Comparison of ENCODE assay signal across 9 cellular contexts in genomic region chr7:82594665-82595064, GRCh38.
DNase-seq lines count a peak whose midpoint lies in the region; FAIRE-seq and TF ChIP-seq lines count a peak whose summit lies in the region.
"Had no signal": no experiment of that assay in that cellular context is flagged by ENCODE, and none has a peak within 500 bp of the region (broad histone marks: within the 10 kb centered on the region; RNA-seq: fewer than 3 reads in every experiment).

No MANE protein-coding gene starts in this region.

- no peak overlapping the region for H3K4ac ChIP-seq in H1 (replicated peaks; ENCODE audit: insufficient read length, low read depth, low read length)

- peak; percentile 79 for FAIRE-seq in H1 (lab: Jason Lieb, UNC)
- FAIRE-seq: G401.6, K562 had no signal

- H4K8ac ChIP-seq in H1 (ENCODE audit: extremely low read depth, insufficient read depth, low read length): no peak overlapping the region

- WGBS in H1 (ENCODE audit: extremely low coverage in 1 of 2, insufficient coverage in 1 of 2, insufficient read length in 1 of 2, insufficient replicate concordance in 2 of 2, low coverage in 1 of 2, low lambda C conversion rate in 2 of 2, missing lambda C conversion rate in 1 of 2), 2 experiments: 12% methylated on average over 6 of the region's 6 CpGs; no CpG with 5 or more reads in 1 of the 2 experiments

- H4K5ac ChIP-seq in H1 (ENCODE audit: insufficient read length, low read depth, low read length): no peak overlapping the region

- H2BK15ac ChIP-seq in H1 (ENCODE audit: low read length): no peak overlapping the region

- CTCF ChIA-PET in H1 (lab: Charles Lee; ENCODE audit: partially characterized antibody): interaction anchor here (3.3 kb wide), 1 partner anchor 11 kb away, joined by 21 read pairs; no protein-coding TSS in a partner anchor

- H2BK20ac ChIP-seq in H1 (ENCODE audit: low read length): no peak overlapping the region

- H3K4me2 ChIP-seq in H1 (ENCODE audit: insufficient read depth in 1 of 2, low read depth in 2 of 2, low read length in 2 of 2): peak overlapping the region; percentile 29 to 57; a peak in 2 of 4 replicates

- no peaks in the 10 kb centered on the region for H3K36me3 ChIP-seq in H1 (ENCODE audit: control insufficient read depth in 2 of 4, insufficient read depth in 4 of 4, low read length in 3 of 4)

- DNase-seq in NCI-H1092 (lab: John Stamatoyannopoulos, UW): peak; percentile 47
- DNase-seq in NCI-H2227 treated with DMSO at 0.1 percent for 48 hours (lab: John Stamatoyannopoulos, UW): peak; percentile 79
- no peak for DNase-seq in H1 (ENCODE audit: low read depth in 1 of 2, low spot score in 2 of 2)
- peak; percentile 55 for DNase-seq in retina
- no peak for DNase-seq in activated CD4-positive, alpha-beta T cell treated with anti-CD3 and anti-CD28 coated beads, Interleukin-2, amount 50 U/mL, for 4 hours
- DNase-seq in GM19240 (ENCODE audit: insufficient read length, low spot score): no peak
- DNase-seq in NCI-H1436 treated with DMSO at 0.1 percent for 48 hours (lab: John Stamatoyannopoulos, UW): no peak

- peaks cover 0 to 5% (median 1%) of the 10 kb centered on the region in 4 experiments; a peak in 3 of 7 replicates for H3K4me1 ChIP-seq in H1 (replicated peaks in 1 of 4; ENCODE audit: control insufficient read depth in 3 of 4, insufficient read depth in 4 of 4, low read length in 3 of 4)

- no peaks in the 10 kb centered on the region for H3K79me2 ChIP-seq in H1 (ENCODE audit: control insufficient read depth in 1 of 2, insufficient read depth in 2 of 2, low read length in 2 of 2)

- H4K91ac ChIP-seq in H1 (replicated peaks; ENCODE audit: insufficient read length, low read length): no peak overlapping the region

- H2AFZ ChIP-seq in H1 (ENCODE audit: low read length): peak overlapping the region; percentile 70

- H3K79me1 ChIP-seq in H1 (ENCODE audit: low read depth, low read length): no peaks in the 10 kb centered on the region

- no peak overlapping the region for H2AK5ac ChIP-seq in H1 (ENCODE audit: low read depth, low read length)

- H3K23me2 ChIP-seq in H1 (ENCODE audit: low read depth, low read length): no peaks in the 10 kb centered on the region

- no peak overlapping the region for H2BK120ac ChIP-seq in H1 (replicated peaks; ENCODE audit: low read depth, low read length)

- no peak for TF ChIP-seq CTCF in H1 (IDR thresholded peaks at IDR 0.05; ENCODE audit: control extremely low read depth in 1 of 3, insufficient read depth in 1 of 3, low read depth in 1 of 3, low read length in 3 of 3)

- H4K20me1 ChIP-seq in H1 (replicated peaks in 1 of 2; ENCODE audit: control insufficient read depth in 1 of 2, insufficient read depth in 2 of 2, low read length in 2 of 2): no peaks in the 10 kb centered on the region

- TF ChIP-seq EP300 in H1 (IDR thresholded peaks at IDR 0.05; ENCODE audit: borderline replicate concordance in 1 of 2, low read depth in 2 of 2, low read length in 2 of 2): no peak

- H2BK12ac ChIP-seq in H1 (ENCODE audit: low read depth, low read length): no peak overlapping the region

- no peak overlapping the region for H3K9ac ChIP-seq in H1 (replicated peaks in 1 of 4; ENCODE audit: extremely low read depth in 1 of 4, low read depth in 3 of 4, low read length in 3 of 4)

- no peak overlapping the region for H3K18ac ChIP-seq in H1 (ENCODE audit: extremely low read depth, low read length)

- POLR2A ChIA-PET in H1 (lab: Charles Lee; ENCODE audit: partially characterized antibody): no interaction called here

- H3K56ac ChIP-seq in H1 (replicated peaks; ENCODE audit: insufficient read length, low read depth, low read length): no peak overlapping the region

- H2BK5ac ChIP-seq in H1 (ENCODE audit: low read depth, low read length): no peak overlapping the region

- H3K27ac ChIP-seq in H1 (ENCODE audit: low read depth, low read length): peak overlapping the region; percentile 42; the same call in 1 of the 2 replicates

- no peak for TF ChIP-seq POLR2A in H1 (IDR thresholded peaks at IDR 0.05; ENCODE audit: control extremely low read depth in 1 of 2, low read depth in 2 of 2, low read length in 2 of 2)

- no peak overlapping the region for H3K14ac ChIP-seq in H1 (ENCODE audit: insufficient read length)

- peak overlapping the region in 1 of 4 experiments; percentile 37; a peak in 1 of 8 replicates for H3K4me3 ChIP-seq in H1 (ENCODE audit: extremely low read depth in 1 of 4, insufficient read depth in 2 of 4, low read depth in 3 of 4, low read length in 4 of 4)
- H3K4me3 ChIP-seq: K562 had no signal

- H3K23ac ChIP-seq in H1 (ENCODE audit: insufficient read length): no peak overlapping the region

- H3K9me3 ChIP-seq in H1 (ENCODE audit: insufficient read depth in 2 of 2, low read depth in 1 of 2, low read length in 1 of 2): no peaks in the 10 kb centered on the region

- no peak for TF ChIP-seq RAD21 in H1 (IDR thresholded peaks at IDR 0.05 in 1 of 2, conservative IDR thresholded peaks at IDR 0.05 in 1 of 2; ENCODE audit: low read depth in 2 of 2, low read length in 2 of 2)

- H3K27me3 ChIP-seq in H1 (replicated peaks in 1 of 4; ENCODE audit: control insufficient read depth in 3 of 4, extremely low read depth in 1 of 4, insufficient read depth in 3 of 4, low read length in 3 of 4): no peaks in the 10 kb centered on the region

TF ChIP-seq in H1, 55 proteins besides CTCF, POLR2A, EP300 and RAD21:
- TF ChIP-seq MAX (IDR thresholded peaks at IDR 0.05) (no peak), HDAC2 (IDR thresholded peaks at IDR 0.05; ENCODE audit: borderline replicate concordance in 1 of 2, low read depth in 2 of 2, low read length in 2 of 2) (peak; percentile 43 to 91; a peak in 1 of 4 replicates), EZH2 (IDR thresholded peaks at IDR 0.05; ENCODE audit: low read depth, low read length, severe bottlenecking) (no peak), SIRT6 (IDR thresholded peaks at IDR 0.05; ENCODE audit: low read length) (no peak), NANOG (IDR thresholded peaks at IDR 0.05; ENCODE audit: insufficient read depth, low read depth, low read length, poor library complexity, severe bottlenecking) (peak; percentile 55), CEBPB (IDR thresholded peaks at IDR 0.05; ENCODE audit: low read depth, low read length) (no peak), CHD1 (IDR thresholded peaks at IDR 0.05; ENCODE audit: low read depth, low read length) (no peak), TCF12 (IDR thresholded peaks at IDR 0.05; ENCODE audit: low read depth, low read length) (no peak)

Comparison
In these comparisons a context has a peak if more than half of its experiments do, and no peak if none do; other contexts are left out.
1. DNase-seq: peak in NCI-H1092 (single experiment), NCI-H2227 treated with DMSO at 0.1 percent for 48 hours (single experiment) and retina (single experiment); none in H1 (0 of 2), activated CD4-positive, alpha-beta T cell treated with anti-CD3 and anti-CD28 coated beads, Interleukin-2, amount 50 U/mL, for 4 hours (0 of 2), GM19240 (single experiment) and NCI-H1436 treated with DMSO at 0.1 percent for 48 hours (single experiment).